ENCODE assay signal across 22 cellular contexts in genomic region chr13:79861731-79862130, GRCh38.
DNase-seq lines count a peak whose midpoint lies in the region; ATAC-seq and TF ChIP-seq lines count a peak whose summit lies in the region.
"Had no signal": no experiment of that assay in that cellular context is flagged by ENCODE, and none has a peak within 500 bp of the region (broad histone marks: within the 10 kb centered on the region; RNA-seq: fewer than 3 reads in every experiment).

No MANE protein-coding gene starts in this region.

- no peaks in the 10 kb centered on the region for H3K36me3 Mint-ChIP-seq in neural progenitor cell
- no peaks in the 10 kb centered on the region for H3K36me3 Mint-ChIP-seq in activated T-helper 17 cell treated with anti-CD3 and anti-CD28 coated beads, Interleukin-2, amount 50 U/mL, for 72 hours (ENCODE audit: low read depth)
- H3K36me3 Mint-ChIP-seq: CD4-positive, alpha-beta memory T cell; IgD-negative memory B cell had no signal

- no peak overlapping the region for H3K4me3 Mint-ChIP-seq in neural progenitor cell
- H3K4me3 Mint-ChIP-seq in activated T-helper 17 cell treated with anti-CD3 and anti-CD28 coated beads, Interleukin-2, amount 50 U/mL, for 72 hours: no peak overlapping the region
- H3K4me3 Mint-ChIP-seq: CD4-positive, alpha-beta memory T cell; H9; IgD-negative memory B cell had no signal

- no peak for TF ChIP-seq CTCF in hepatocyte (IDR thresholded peaks at IDR 0.05; ENCODE audit: poor library complexity)
- TF ChIP-seq CTCF in neural progenitor cell (IDR thresholded peaks at IDR 0.05): no peak

- no peak overlapping the region for H3K27ac Mint-ChIP-seq in neural progenitor cell
- H3K27ac Mint-ChIP-seq in activated T-helper 17 cell treated with anti-CD3 and anti-CD28 coated beads, Interleukin-2, amount 50 U/mL, for 72 hours: no peak overlapping the region
- H3K27ac Mint-ChIP-seq: CD4-positive, alpha-beta memory T cell; H9; IgD-negative memory B cell had no signal

- H3K9ac ChIP-seq in neural progenitor cell: no peak overlapping the region
- H3K9ac ChIP-seq: BLaER1 had no signal

- H3K27ac ChIP-seq in hepatocyte: peak overlapping the region; percentile 32
- H3K27ac ChIP-seq in neural progenitor cell: no peak overlapping the region
- H3K27ac ChIP-seq: BLaER1, SJSA1 had no signal

- H4K20me1 ChIP-seq in hepatocyte (ENCODE audit: insufficient read depth, poor library complexity, severe bottlenecking) (no peaks in the 10 kb centered on the region), neural progenitor cell (ENCODE audit: low read depth) (no peaks in the 10 kb centered on the region)
- H4K20me1 ChIP-seq: BLaER1 had no signal

- H3K4me3 ChIP-seq in hepatocyte (no peak overlapping the region), neural progenitor cell (no peak overlapping the region)
- H3K4me3 ChIP-seq: BLaER1, SJSA1 had no signal

- 56% methylated on average over 7 of the region's 7 CpGs for WGBS in hepatocyte (ENCODE audit: low lambda C conversion rate, missing lambda C conversion rate)

- H3K9me2 ChIP-seq in hepatocyte (replicated peaks; ENCODE audit: insufficient read depth): no peaks in the 10 kb centered on the region

- H3K27me3 ChIP-seq in hepatocyte (no peaks in the 10 kb centered on the region), neural progenitor cell (no peaks in the 10 kb centered on the region)
- H3K27me3 ChIP-seq: BLaER1, SJSA1 had no signal

- DNase-seq in LoVo (ENCODE audit: low spot score) (peak; percentile 11), hepatocyte (ENCODE audit: low spot score) (peak; percentile 65), neural progenitor cell (ENCODE audit: low spot score) (no peak), ureter (ENCODE audit: low spot score) (no peak), RPMI8226 (no peak), putamen (ENCODE audit: low spot score) (no peak)
- DNase-seq: ACHN; CD4-positive, alpha-beta memory T cell; DMS153; H9; Karpas-422; NCI-H1694; NCI-H2081; NCI-H2171; NCI-H345; NCI-H524; NCI-H774 had no signal

- ATAC-seq in activated T-helper 17 cell treated with anti-CD3 and anti-CD28 coated beads, Interleukin-2, amount 50 U/mL, for 72 hours (replicated peaks): no peak
- ATAC-seq: Right ventricle myocardium inferior had no signal

- H3K4me2 ChIP-seq in hepatocyte (peak overlapping the region; percentile 16), neural progenitor cell (no peak overlapping the region)
- H3K4me2 ChIP-seq: BLaER1 had no signal

- peaks cover 5% of the 10 kb centered on the region for H3K27me3 Mint-ChIP-seq in neural progenitor cell (ENCODE audit: insufficient read depth, low read depth)
- H3K27me3 Mint-ChIP-seq in activated T-helper 17 cell treated with anti-CD3 and anti-CD28 coated beads, Interleukin-2, amount 50 U/mL, for 72 hours: no peaks in the 10 kb centered on the region
- H3K27me3 Mint-ChIP-seq: CD4-positive, alpha-beta memory T cell; IgD-negative memory B cell had no signal

- no peaks in the 10 kb centered on the region for H3K79me2 ChIP-seq in hepatocyte
- no peaks in the 10 kb centered on the region for H3K79me2 ChIP-seq in neural progenitor cell (ENCODE audit: low read depth)

- H3K9me3 ChIP-seq in hepatocyte (ENCODE audit: low read depth) (no peaks in the 10 kb centered on the region), neural progenitor cell (ENCODE audit: low read depth) (no peaks in the 10 kb centered on the region)
- H3K9me3 ChIP-seq: BLaER1, SJSA1 had no signal

- peaks cover 2% of the 10 kb centered on the region for H3K4me1 Mint-ChIP-seq in neural progenitor cell
- no peaks in the 10 kb centered on the region for H3K4me1 Mint-ChIP-seq in activated T-helper 17 cell treated with anti-CD3 and anti-CD28 coated beads, Interleukin-2, amount 50 U/mL, for 72 hours
- H3K4me1 Mint-ChIP-seq: CD4-positive, alpha-beta memory T cell; IgD-negative memory B cell had no signal

- H3K4me1 ChIP-seq in hepatocyte (ENCODE audit: insufficient read depth): peaks cover 14% of the 10 kb centered on the region
- no peaks in the 10 kb centered on the region for H3K4me1 ChIP-seq in neural progenitor cell
- H3K4me1 ChIP-seq: BLaER1 had no signal

- no peaks in the 10 kb centered on the region for H3F3A ChIP-seq in neural progenitor cell (ENCODE audit: low read depth)

- peaks cover 20% of the 10 kb centered on the region for H3K9me3 Mint-ChIP-seq in neural progenitor cell
- H3K9me3 Mint-ChIP-seq in activated T-helper 17 cell treated with anti-CD3 and anti-CD28 coated beads, Interleukin-2, amount 50 U/mL, for 72 hours: no peaks in the 10 kb centered on the region

- H3K36me3 ChIP-seq in hepatocyte (replicated peaks; ENCODE audit: insufficient read depth, low read depth) (no peaks in the 10 kb centered on the region), neural progenitor cell (no peaks in the 10 kb centered on the region)
- H3K36me3 ChIP-seq: BLaER1, SJSA1 had no signal

- H2AFZ ChIP-seq in hepatocyte (no peak overlapping the region), neural progenitor cell (replicated peaks) (peak overlapping the region; percentile 17)

Comparison
In these comparisons a context has a peak if more than half of its experiments do, and no peak if none do; other contexts are left out.
1. DNase-seq: peak in LoVo (single experiment) and hepatocyte (single experiment); none in neural progenitor cell (single experiment), ureter (single experiment), RPMI8226 (single experiment) and putamen (single experiment).